ENCODE assay signal across 2 cellular contexts in genomic region chr16:23174622-23175021, GRCh38.
TF ChIP-seq lines count a peak whose summit lies in the region.

No MANE protein-coding gene starts in this region.

TF ChIP-seq in Ishikawa, 13 proteins besides CTCF, POLR2A, EP300 and RAD21:
- peak; percentile 91 for TF ChIP-seq REST (IDR thresholded peaks at IDR 0.05; ENCODE audit: low read depth)
- TF ChIP-seq TAF1 (IDR thresholded peaks at IDR 0.05; ENCODE audit: low read depth), result no peak

TF ChIP-seq in WTC11, 78 proteins besides CTCF, POLR2A, EP300 and RAD21 (continued from another document):
- TF ChIP-seq SOX15 (CRISPR knock-in tag; IDR thresholded peaks at IDR 0.05) (no peak), SMAD4 (CRISPR knock-in tag; IDR thresholded peaks at IDR 0.05) (no peak), MAX (CRISPR knock-in tag; IDR thresholded peaks at IDR 0.05) (no peak), ZNF396 (CRISPR knock-in tag; IDR thresholded peaks at IDR 0.05; ENCODE audit: borderline replicate concordance) (no peak), MXD4 (CRISPR knock-in tag; IDR thresholded peaks at IDR 0.05; ENCODE audit: borderline replicate concordance) (no peak), GRHL2 (CRISPR knock-in tag; IDR thresholded peaks at IDR 0.05; ENCODE audit: insufficient replicate concordance, severe bottlenecking) (no peak), NR2C2 (CRISPR knock-in tag; IDR thresholded peaks at IDR 0.05) (no peak), TEAD1 (CRISPR knock-in tag; IDR thresholded peaks at IDR 0.05) (no peak)
TF ChIP-seq in WTC11: peak in this region for 0.
